ENCODE assay signal across 13 cellular contexts in the genomic region with DNA sequence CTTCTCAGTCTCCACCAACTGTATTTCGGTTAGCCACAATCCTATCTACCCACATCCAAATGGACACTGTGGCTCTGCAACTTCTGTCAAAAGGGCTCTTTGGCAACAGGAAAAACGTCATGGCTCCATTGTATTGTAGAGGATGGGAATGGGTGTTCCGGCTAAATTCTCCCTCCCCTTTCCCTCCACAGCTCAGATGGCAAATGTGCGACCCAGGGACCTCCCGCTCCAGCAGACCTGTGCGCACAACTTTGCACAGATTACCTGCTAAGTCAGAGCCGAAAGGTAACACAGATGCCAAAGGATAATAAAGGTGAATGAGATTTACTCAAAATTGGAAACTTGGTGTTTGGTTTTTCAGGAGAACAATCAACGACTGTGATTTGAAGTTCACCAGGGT. TPM values are rescaled to one million over a fixed set of nuclear protein-coding genes. Genes with fewer than 3 reads are reported as not detected.
A peak's percentile ranks its signal among the peaks of the same experiment; 100 is the strongest.
DNase-seq lines count a peak whose midpoint lies in the region; ATAC-seq and TF ChIP-seq lines count a peak whose summit lies in the region.
"Had no signal": no experiment of that assay in that cellular context is flagged by ENCODE, and none has a peak within 500 bp of the region (broad histone marks: within the 10 kb centered on the region; RNA-seq: fewer than 3 reads in every experiment).

No MANE protein-coding gene starts in this region.

- no peaks in the 10 kb centered on the region for H3K79me2 ChIP-seq in MM.1S (ENCODE audit: low read length)

- intact Hi-C loops in left lung (cut with DNase I) (no loop called here), thyroid gland (cut with DNase I) (no loop called here)

- WGBS in thyroid gland, 2 donors: 47 to 49% methylated on average over 8 of the region's 8 CpGs

- no peaks in the 10 kb centered on the region for H3F3A ChIP-seq in MM.1S (ENCODE audit: insufficient read depth, low read length)

- no peak overlapping the region for H3K4me2 ChIP-seq in MM.1S (ENCODE audit: low read depth, low read length)

- no peaks in the 10 kb centered on the region for H3K9me2 ChIP-seq in MM.1S (replicated peaks; ENCODE audit: insufficient read depth, low read length)

- H3K27me3 ChIP-seq in left lung: peaks cover 13 to 45% of the 10 kb centered on the region in 2 donors
- no peaks in the 10 kb centered on the region for H3K27me3 ChIP-seq in thyroid gland
- H3K27me3 ChIP-seq in MM.1S (replicated peaks; ENCODE audit: insufficient read depth, low read length): no peaks in the 10 kb centered on the region

- no peak for DNase-seq in activated T-cell treated with anti-CD3 and anti-CD28 coated beads, Interleukin-2, amount 50 U/mL, for 72 hours
- DNase-seq in activated T-cell treated with anti-CD3 and anti-CD28 coated beads, Interleukin-2, amount 50 U/mL, for 48 hours: no peak
- DNase-seq in activated naive CD8-positive, alpha-beta T cell treated with anti-CD3 and anti-CD28 coated beads for 36 hours: no peak
- no peak for DNase-seq in left lung
- DNase-seq in thyroid gland: no peak
- no peak for DNase-seq in SHP77 (lab: John Stamatoyannopoulos, UW)
- DNase-seq in MM.1S: no peak
- DNase-seq in nucleus accumbens (lab: John Stamatoyannopoulos, UW): no peak
- DNase-seq: activated CD4-positive, alpha-beta T cell treated with anti-CD3 and anti-CD28 coated beads for 1 hour; NCI-H1930 had no signal

- H3K4me1 ChIP-seq in left lung (peaks cover 5 to 24% of the 10 kb centered on the region in 2 donors), thyroid gland (peaks cover 0 to 13% of the 10 kb centered on the region in 2 donors), MM.1S (ENCODE audit: low read length) (no peaks in the 10 kb centered on the region)

- H4K20me1 ChIP-seq in MM.1S (ENCODE audit: insufficient read depth, low read length): no peaks in the 10 kb centered on the region

- H3K36me3 Mint-ChIP-seq in activated T-cell treated with anti-CD3 and anti-CD28 coated beads, Interleukin-2, amount 50 U/mL, for 72 hours (ENCODE audit: insufficient read depth in 2 of 2): no peaks in the 10 kb centered on the region
- H3K36me3 Mint-ChIP-seq in activated naive CD8-positive, alpha-beta T cell treated with anti-CD3 and anti-CD28 coated beads for 36 hours: no peaks in the 10 kb centered on the region

- no peak for ATAC-seq in activated T-cell treated with anti-CD3 and anti-CD28 coated beads, Interleukin-2, amount 50 U/mL, for 72 hours (replicated peaks in 1 of 2)
- ATAC-seq in left lung: no peak

- H3K4me3 Mint-ChIP-seq in activated T-cell treated with anti-CD3 and anti-CD28 coated beads, Interleukin-2, amount 50 U/mL, for 72 hours: peak overlapping the region; percentile 76 to 82
- peak overlapping the region; percentile 16 for H3K4me3 Mint-ChIP-seq in activated naive CD8-positive, alpha-beta T cell treated with anti-CD3 and anti-CD28 coated beads for 36 hours

- no peak overlapping the region for H3K27ac Mint-ChIP-seq in activated T-cell treated with anti-CD3 and anti-CD28 coated beads, Interleukin-2, amount 50 U/mL, for 72 hours
- no peak overlapping the region for H3K27ac Mint-ChIP-seq in activated naive CD8-positive, alpha-beta T cell treated with anti-CD3 and anti-CD28 coated beads for 36 hours

- H2AFZ ChIP-seq in MM.1S (ENCODE audit: low read length): no peak overlapping the region

- peak overlapping the region; percentile 54 to 83 for H3K27ac ChIP-seq in left lung
- peak overlapping the region in 2 of 3 donors; percentile 21 to 34 for H3K27ac ChIP-seq in thyroid gland
- no peak overlapping the region for H3K27ac ChIP-seq in MM.1S (ENCODE audit: low read length)
- H3K27ac ChIP-seq: thoracic aorta had no signal

- TF ChIP-seq CTCF in left lung (IDR thresholded peaks at IDR 0.05) (no peak), thyroid gland (IDR thresholded peaks at IDR 0.05) (no peak), MM.1S (IDR thresholded peaks at IDR 0.05; ENCODE audit: low read length) (no peak)

- H3K4me1 Mint-ChIP-seq in activated T-cell treated with anti-CD3 and anti-CD28 coated beads, Interleukin-2, amount 50 U/mL, for 72 hours (ENCODE audit: low read depth): peaks cover 16% of the 10 kb centered on the region
- H3K4me1 Mint-ChIP-seq in activated naive CD8-positive, alpha-beta T cell treated with anti-CD3 and anti-CD28 coated beads for 36 hours: peaks cover 13% of the 10 kb centered on the region

- peaks cover 3% of the 10 kb centered on the region in 2 donors for H3K9me3 Mint-ChIP-seq in activated T-cell treated with anti-CD3 and anti-CD28 coated beads, Interleukin-2, amount 50 U/mL, for 72 hours
- no peaks in the 10 kb centered on the region for H3K9me3 Mint-ChIP-seq in activated naive CD8-positive, alpha-beta T cell treated with anti-CD3 and anti-CD28 coated beads for 36 hours

- no peaks in the 10 kb centered on the region for H3K9me3 ChIP-seq in left lung
- H3K9me3 ChIP-seq in thyroid gland: no peaks in the 10 kb centered on the region
- no peaks in the 10 kb centered on the region for H3K9me3 ChIP-seq in MM.1S (replicated peaks; ENCODE audit: insufficient read depth, low read length)
- H3K9me3 ChIP-seq: thoracic aorta had no signal

- H3K27me3 Mint-ChIP-seq in activated T-cell treated with anti-CD3 and anti-CD28 coated beads, Interleukin-2, amount 50 U/mL, for 72 hours (ENCODE audit: low read depth): peaks cover 74% of the 10 kb centered on the region
- peaks cover 63% of the 10 kb centered on the region for H3K27me3 Mint-ChIP-seq in activated naive CD8-positive, alpha-beta T cell treated with anti-CD3 and anti-CD28 coated beads for 36 hours

- no peak for TF ChIP-seq POLR2A in thyroid gland (IDR thresholded peaks at IDR 0.05)

- H3K4me3 ChIP-seq in left lung (peak overlapping the region; percentile 13 to 55), thyroid gland (replicated peaks in 1 of 3) (peak overlapping the region in 1 of 3 donors; percentile 32), MM.1S (ENCODE audit: low read length) (no peak overlapping the region)

- H3K9ac ChIP-seq in MM.1S (ENCODE audit: low read length): no peak overlapping the region

- no peaks in the 10 kb centered on the region for H3K36me3 ChIP-seq in left lung
- H3K36me3 ChIP-seq in thyroid gland: no peaks in the 10 kb centered on the region
- H3K36me3 ChIP-seq in MM.1S (replicated peaks; ENCODE audit: insufficient read depth, low read length): no peaks in the 10 kb centered on the region
- H3K36me3 ChIP-seq: thoracic aorta had no signal

RNA-seq across cellular contexts. Expression of a gene that starts 0.9 kb away (rescaled TPM):
- total RNA-seq in activated T-cell treated with anti-CD3 and anti-CD28 coated beads, Interleukin-2, amount 50 U/mL, for 72 hours: under 1 TPM; 0.69 to 0.99 TPM
- under 1 TPM; 0.50 to 0.72 TPM for total RNA-seq in activated naive CD8-positive, alpha-beta T cell treated with anti-CD3 and anti-CD28 coated beads for 36 hours
- total RNA-seq in left lung (1 to 10 TPM; 2.8 to 5.7 TPM), thyroid gland (1 to 10 TPM; 1.4 to 4.5 (median 2.8) TPM)
- total RNA-seq: G401, RPMI7951 had no signal
